ENCODE assay signal across 8 cellular contexts in the genomic region with DNA sequence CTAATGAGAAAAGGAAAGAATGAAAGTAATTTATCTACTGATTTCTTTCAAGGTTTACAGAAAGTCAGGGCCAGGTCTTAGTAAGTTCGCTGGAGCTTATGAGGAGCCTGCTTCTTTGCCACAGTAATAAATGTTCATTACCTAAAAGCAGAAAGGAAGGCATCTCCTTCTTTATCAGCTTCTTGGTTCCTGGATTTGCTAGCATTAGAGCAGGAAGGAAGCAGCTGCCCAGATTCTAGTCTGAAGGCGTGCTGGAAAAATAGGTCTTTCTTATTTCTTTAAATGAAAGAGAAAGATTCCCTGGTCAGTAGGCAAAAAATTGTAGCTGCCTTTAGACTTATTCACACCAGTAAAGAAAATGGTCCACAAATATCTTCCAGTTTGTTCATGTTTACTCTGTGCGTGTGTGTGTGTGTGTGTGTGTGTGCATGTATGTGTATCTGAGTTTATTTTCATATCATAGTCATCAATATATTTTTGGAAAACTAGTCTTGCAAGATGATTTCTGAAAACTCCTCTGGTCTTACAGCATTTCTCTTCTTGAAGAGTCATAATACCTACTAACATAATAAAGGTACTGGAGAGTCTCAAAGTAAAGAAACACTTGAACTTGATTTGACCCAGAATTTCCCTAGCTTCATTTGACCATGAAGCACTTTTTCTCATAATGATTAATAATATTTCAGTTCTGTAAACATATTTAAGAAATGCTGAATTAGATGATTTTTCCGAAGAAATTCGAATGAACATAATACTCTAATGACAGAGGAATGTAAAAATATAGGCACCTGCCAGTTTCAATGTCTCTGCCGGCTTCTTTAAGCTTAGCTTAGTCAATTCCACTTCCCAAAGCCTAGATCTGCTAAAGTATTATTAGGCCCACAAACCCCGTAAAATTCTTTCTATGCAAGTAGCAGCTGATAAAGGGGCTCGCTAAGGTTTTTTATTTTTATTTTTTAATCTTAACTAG.
A peak's percentile ranks its signal among the peaks of the same experiment; 100 is the strongest.
DNase-seq lines count a peak whose midpoint lies in the region; ATAC-seq and TF ChIP-seq lines count a peak whose summit lies in the region.

No MANE protein-coding gene starts in this region.

- intact Hi-C loops in body of pancreas (cut with DNase I) (no loop called here), gastrocnemius medialis (cut with DNase I; ENCODE audit: low total_unique reads) (no loop called here)

- in situ Hi-C loops in gastrocnemius medialis (cut with MboI; ENCODE audit: low sequenced_read_pairs in 4 of 4), result no loop called here

- ATAC-seq in GM18519 (IDR thresholded peaks at IDR 0.05; ENCODE audit: low FRiP score, unreplicated experiment) (peak; percentile 85), HG02973 (IDR thresholded peaks at IDR 0.05; ENCODE audit: unreplicated experiment) (peak; percentile 50), body of pancreas (no peak), gastrocnemius medialis (no peak), HG02642 (IDR thresholded peaks at IDR 0.05; ENCODE audit: poor library complexity, unreplicated experiment) (no peak), GM21526 (IDR thresholded peaks at IDR 0.05; ENCODE audit: low FRiP score, unreplicated experiment) (no peak)
- no peak for ATAC-seq in effector memory CD8-positive, alpha-beta T cell (replicated peaks)

- no peak overlapping the region for H3K4me3 ChIP-seq in body of pancreas
- no peak overlapping the region for H3K4me3 ChIP-seq in gastrocnemius medialis

- H3K27me3 Mint-ChIP-seq in effector memory CD8-positive, alpha-beta T cell, result peaks cover 0 to 5% of the 10 kb centered on the region in 2 donors

- TF ChIP-seq POLR2A in body of pancreas (IDR thresholded peaks at IDR 0.05) (no peak), gastrocnemius medialis (IDR thresholded peaks at IDR 0.05) (no peak)

- no peaks in the 10 kb centered on the region for H3K4me1 Mint-ChIP-seq in effector memory CD8-positive, alpha-beta T cell (ENCODE audit: low read depth in 2 of 2)

- H3K36me3 ChIP-seq in body of pancreas (replicated peaks in 1 of 2; ENCODE audit: insufficient read depth in 1 of 2, low read depth in 2 of 2), result no peaks in the 10 kb centered on the region
- no peaks in the 10 kb centered on the region for H3K36me3 ChIP-seq in gastrocnemius medialis

- H3K27ac ChIP-seq in body of pancreas (peak overlapping the region; percentile 28 to 86 (median 78)), gastrocnemius medialis (peak overlapping the region; percentile 38 to 61 (median 60))

- no peak overlapping the region for H3K4me3 Mint-ChIP-seq in effector memory CD8-positive, alpha-beta T cell

- no peaks in the 10 kb centered on the region for H3K36me3 Mint-ChIP-seq in effector memory CD8-positive, alpha-beta T cell (ENCODE audit: insufficient read depth)

- no peaks in the 10 kb centered on the region for H3K9me3 ChIP-seq in body of pancreas
- H3K9me3 ChIP-seq in gastrocnemius medialis, result no peaks in the 10 kb centered on the region

- DNase-seq in body of pancreas (no peak), gastrocnemius medialis (no peak), DMS 273 treated with DMSO at 0.1 percent for 48 hours (lab: John Stamatoyannopoulos, UW) (no peak)
- DNase-seq in effector memory CD8-positive, alpha-beta T cell, result no peak

- H3K4me1 ChIP-seq in body of pancreas (peaks cover 63% of the 10 kb centered on the region), gastrocnemius medialis (peaks cover 17 to 31% of the 10 kb centered on the region in 2 donors)

- H3K27me3 ChIP-seq in body of pancreas (no peaks in the 10 kb centered on the region), gastrocnemius medialis (no peaks in the 10 kb centered on the region)

- no peaks in the 10 kb centered on the region for H3K9me3 Mint-ChIP-seq in effector memory CD8-positive, alpha-beta T cell

- WGBS in body of pancreas, 2 donors, result 16 to 17% methylated on average over 8 of the region's 8 CpGs

- TF ChIP-seq CTCF in body of pancreas (IDR thresholded peaks at IDR 0.05), result no peak
- no peak for TF ChIP-seq CTCF in gastrocnemius medialis (IDR thresholded peaks at IDR 0.05 in 4 of 5, conservative IDR thresholded peaks at IDR 0.05 in 1 of 5)

- H3K27ac Mint-ChIP-seq in effector memory CD8-positive, alpha-beta T cell, result no peak overlapping the region

Comparison
In these comparisons a context has a peak if more than half of its experiments do, and no peak if none do; other contexts are left out.
1. ATAC-seq: peak in GM18519 (single experiment) and HG02973 (single experiment); none in body of pancreas (single experiment), gastrocnemius medialis (0 of 2), HG02642 (single experiment), GM21526 (single experiment) and effector memory CD8-positive, alpha-beta T cell (single experiment).